In the genomic region with DNA sequence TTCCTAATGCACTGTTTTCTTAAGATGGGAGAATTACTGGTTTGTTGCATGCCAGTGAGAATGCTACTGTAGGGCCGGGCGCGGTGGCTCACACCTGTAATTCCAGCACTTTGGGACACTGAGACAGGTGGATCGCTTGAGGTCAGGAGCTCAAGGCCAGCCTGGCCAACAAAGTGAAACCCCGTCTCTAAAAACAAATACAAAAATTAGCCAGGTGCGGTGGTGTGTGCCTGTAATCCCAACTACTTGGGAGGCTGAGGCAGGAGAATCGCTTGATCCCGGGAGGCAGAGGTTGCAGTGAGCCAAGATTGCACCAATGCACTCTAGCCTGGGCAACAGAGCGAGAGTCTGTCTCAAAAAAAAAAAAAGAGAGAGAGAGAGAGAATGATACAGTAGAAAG, we compare ENCODE assay signal across 13 cellular contexts. TPM values are rescaled to one million over a fixed set of nuclear protein-coding genes. Genes with fewer than 3 reads are reported as not detected.
DNase-seq lines count a peak whose midpoint lies in the region; ATAC-seq and TF ChIP-seq lines count a peak whose summit lies in the region.
"Not testable (repeated sequence)": the region's sequence is repeated elsewhere in the genome, so short reads cannot be mapped to it uniquely, and the experiment has no call there.
"Had no signal": no experiment of that assay in that cellular context is flagged by ENCODE, and none has a peak within 500 bp of the region (broad histone marks: within the 10 kb centered on the region; RNA-seq: fewer than 3 reads in every experiment).

No MANE protein-coding gene starts in this region.

- WGBS in prostate gland, result 85% methylated on average over 9 of the region's 9 CpGs

- peaks cover 33% of the 10 kb centered on the region for H3K4me1 ChIP-seq in PC-3 (ENCODE audit: insufficient read depth, low read length)
- not testable (repeated sequence) for H3K4me1 ChIP-seq in breast epithelium; prostate gland (replicated peaks)

- H3K27me3 Mint-ChIP-seq in stimulated activated naive B cell treated with anti-CD40 and anti-IgM and Interleukin-4, amounts not matched to agents 10 μg/mL and 1 μg/mL and 100 μg/mL, for 72 hours, result not testable (repeated sequence)

- H3F3A ChIP-seq in PC-3 (ENCODE audit: low read length, unreplicated experiment), result not testable (repeated sequence)

- H3K79me2 ChIP-seq in PC-3 (ENCODE audit: low read length), result not testable (repeated sequence)

- peak overlapping the region in 1 of 2 donors; percentile 21 for H3K4me3 Mint-ChIP-seq in stimulated activated naive B cell treated with anti-CD40 and anti-IgM and Interleukin-4, amounts not matched to agents 10 μg/mL and 1 μg/mL and 100 μg/mL, for 72 hours

- H3K9me3 Mint-ChIP-seq in stimulated activated naive B cell treated with anti-CD40 and anti-IgM and Interleukin-4, amounts not matched to agents 10 μg/mL and 1 μg/mL and 100 μg/mL, for 72 hours, result not testable (repeated sequence)

- POLR2A ChIA-PET in PC-3 (lab: Charles Lee; ENCODE audit: unreplicated experiment), result not testable (repeated sequence)

- H2AFZ ChIP-seq in PC-3 (ENCODE audit: low read length), result not testable (repeated sequence)

- peaks cover 44 to 79% of the 10 kb centered on the region in 2 donors for H3K4me1 Mint-ChIP-seq in stimulated activated naive B cell treated with anti-CD40 and anti-IgM and Interleukin-4, amounts not matched to agents 10 μg/mL and 1 μg/mL and 100 μg/mL, for 72 hours

- TF ChIP-seq POLR2A in breast epithelium (IDR thresholded peaks at IDR 0.05); prostate gland (IDR thresholded peaks at IDR 0.05): not testable (repeated sequence)

- intact Hi-C loops in PC-3 (cut with micrococcal nuclease); breast epithelium (cut with DNase I; ENCODE audit: low total_unique reads); prostate gland (cut with DNase I): not testable (repeated sequence)

- CTCF ChIA-PET in PC-3 (lab: Charles Lee), result not testable (repeated sequence)

- H3K27me3 ChIP-seq in PC-3 (ENCODE audit: low read length); breast epithelium; prostate gland (replicated peaks; ENCODE audit: insufficient read depth): not testable (repeated sequence)

- TF ChIP-seq CTCF in PC-3 (conservative IDR thresholded peaks at IDR 0.05; ENCODE audit: low read depth, low read length); breast epithelium (IDR thresholded peaks at IDR 0.05); prostate gland (IDR thresholded peaks at IDR 0.05): not testable (repeated sequence)

- H3K9me3 ChIP-seq in PC-3 (ENCODE audit: low read length); breast epithelium; prostate gland: not testable (repeated sequence)

- H3K4me2 ChIP-seq in PC-3 (ENCODE audit: low read length), result peak overlapping the region; percentile 61

- BruUV-seq in PC-3 (replicated peaks; lab: Mats Ljungman, UMichigan), result not testable (repeated sequence)

- not testable (repeated sequence) for H3K9me2 ChIP-seq in PC-3 (replicated peaks; ENCODE audit: low read length)

- peaks cover 6 to 18% of the 10 kb centered on the region in 2 donors for H3K36me3 Mint-ChIP-seq in stimulated activated naive B cell treated with anti-CD40 and anti-IgM and Interleukin-4, amounts not matched to agents 10 μg/mL and 1 μg/mL and 100 μg/mL, for 72 hours

- H3K27ac Mint-ChIP-seq in stimulated activated naive B cell treated with anti-CD40 and anti-IgM and Interleukin-4, amounts not matched to agents 10 μg/mL and 1 μg/mL and 100 μg/mL, for 72 hours, result peak overlapping the region; percentile 92

- not testable (repeated sequence) for H4K20me1 ChIP-seq in PC-3 (ENCODE audit: low read length)

- not testable (repeated sequence) for DNase-seq in PC-3; breast epithelium (ENCODE audit: low spot score in 2 of 2); epithelial cell of prostate (ENCODE audit: low read depth, low spot score); prostate gland (ENCODE audit: low spot score); stimulated activated naive B cell treated with anti-CD40 and anti-IgM and Interleukin-4, amounts not matched to agents 10 μg/mL and 1 μg/mL and 100 μg/mL, for 72 hours
- DNase-seq in islet precursor cell, result peak; percentile 12

- H3K4me3 ChIP-seq in PC-3 (ENCODE audit: low read length); breast epithelium; prostate gland: not testable (repeated sequence)

- peak overlapping the region; percentile 54 for H3K9ac ChIP-seq in PC-3 (ENCODE audit: low read length)

- H3K36me3 ChIP-seq in PC-3 (ENCODE audit: low read depth, low read length); breast epithelium; prostate gland: not testable (repeated sequence)

- H3K27ac ChIP-seq in PC-3 (ENCODE audit: low read length) (peak overlapping the region; percentile 90), breast epithelium (peak overlapping the region; percentile 70 to 95), epithelial cell of prostate (peak overlapping the region; percentile 96), prostate gland (peak overlapping the region; percentile 60 to 80)

- ATAC-seq in PC-3; stimulated activated naive B cell treated with anti-CD40 and anti-IgM and Interleukin-4, amounts not matched to agents 10 μg/mL and 1 μg/mL and 100 μg/mL, for 72 hours (replicated peaks): not testable (repeated sequence)

RNA-seq across cellular contexts. Expression of a gene that starts 16.0 kb away (rescaled TPM):
- total RNA-seq in PC-3 (2014; rRNA removed), result not detected in 2 replicates
- total RNA-seq in breast epithelium, result under 1 TPM; 0.15 to 0.33 (median 0.16) TPM
- total RNA-seq in prostate gland, result under 1 TPM in 1 of 2 donors, not detected in 1; 0.51 TPM
- total RNA-seq: CD4-positive, CD25-positive, alpha-beta regulatory T cell; CD8-positive, alpha-beta T cell; GM23248; H1; H7 had no signal

RNA-seq across cellular contexts. Expression of a gene that starts 29.7 kb away (rescaled TPM):
- total RNA-seq in PC-3 (2014; rRNA removed) (0.35 TPM in 1 of 2 replicates, not detected in the other), breast epithelium (100 to 1,000 TPM in 1 of 3 donors, 10 to 100 TPM in 1, 1 to 10 TPM in 1; 6.2 to 164 (median 58.0) TPM), prostate gland (10 to 100 TPM; 30.2 to 52.6 TPM)
- total RNA-seq: B cell; Caco-2; CD8-positive, alpha-beta T cell; GM23248 had no signal

RNA-seq across cellular contexts. Expression of a gene that starts 58.1 kb away (rescaled TPM):
- total RNA-seq in PC-3 (2014; rRNA removed) (0.35 and 1.6 TPM in 2 replicates), breast epithelium (10 to 100 TPM in 1 of 3 donors, 1 to 10 TPM in 2; 3.8 to 44.6 (median 7.9) TPM), prostate gland (10 to 100 TPM; 28.6 to 52.5 TPM)
- total RNA-seq: B cell; CD4-positive, CD25-positive, alpha-beta regulatory T cell; GM23248 had no signal
